8 cellular contexts compared by ENCODE assay signal in genomic region chr21:29298348-29299045, GRCh38. TPM values are rescaled to one million over a fixed set of nuclear protein-coding genes. Genes with fewer than 3 reads are reported as not detected.
DNase-seq lines count a peak whose midpoint lies in the region; ATAC-seq and TF ChIP-seq lines count a peak whose summit lies in the region.

Gene BACH1 (plus strand): TSS chr21:29298922. CDS start chr21:29321281, 22,359 bp downstream.

- 0 out of 2 replicates have a peak, but pooled peaks have one; percentile 6 for TF ChIP-seq EP300 in Ishikawa (IDR thresholded peaks at IDR 0.05; ENCODE audit: borderline replicate concordance)

- ATAC-seq in GM21515 (IDR thresholded peaks at IDR 0.05; ENCODE audit: unreplicated experiment), result peak; percentile 53

- H3K4me3 ChIP-seq in epithelial cell of esophagus (ENCODE audit: low read length), result peak within 1 kb of the TSS; percentile 93

- DNase-seq in Caki2 (ENCODE audit: low read depth) (peak; percentile 81), OCI-M1 (lab: John Stamatoyannopoulos, UW) (peak; percentile 93), activated T-cell treated with anti-CD3 and anti-CD28 coated beads for 24 hours (ENCODE audit: low read depth) (peak; percentile 82), epithelial cell of esophagus (ENCODE audit: low read depth) (peak; percentile 93), mucosa of gallbladder (ENCODE audit: low spot score) (peak; percentile 91)
- peak; percentile 70 to 78 for DNase-seq in stimulated activated CD8-positive, alpha-beta memory T cell treated with anti-CD3 and anti-CD28 coated beads, Interleukin-4, amount 100 ng/mL, for 4 hours (ENCODE audit: low read depth in 2 of 2, low spot score in 1 of 2)

- no peak for TF ChIP-seq RAD21 in Ishikawa (IDR thresholded peaks at IDR 0.05; ENCODE audit: low read depth)

- in situ Hi-C loops in Caki2 (cut with HindIII; ENCODE audit: low pct_unique_long_range_greater_than_20kb, low sequenced_read_pairs), result no loop called here

- peak; percentile 28 for TF ChIP-seq CTCF in epithelial cell of esophagus (IDR thresholded peaks at IDR 0.05; ENCODE audit: insufficient read depth, low read depth, low read length, missing control alignments)

TF ChIP-seq in Ishikawa, 13 proteins besides CTCF, POLR2A, EP300 and RAD21:
- TF ChIP-seq CEBPB (IDR thresholded peaks at IDR 0.05) (no peak), ZBTB7A (IDR thresholded peaks at IDR 0.05; ENCODE audit: low read depth) (peak; percentile 90), TEAD4 (IDR thresholded peaks at IDR 0.05) (no peak), NFIC (IDR thresholded peaks at IDR 0.05) (no peak), MAX (IDR thresholded peaks at IDR 0.05) (0 out of 2 replicates have a peak, but pooled peaks have one; percentile 54), TAF1 (IDR thresholded peaks at IDR 0.05; ENCODE audit: low read depth) (peak; percentile 66; the same call in 1 of the 2 replicates), CREB1 (IDR thresholded peaks at IDR 0.05; ENCODE audit: low read depth) (no peak), TCF12 (IDR thresholded peaks at IDR 0.05; ENCODE audit: low read depth) (no peak; the same call in 1 of the 2 replicates), USF1 (IDR thresholded peaks at IDR 0.05) (peak; percentile 90), EGR1 (IDR thresholded peaks at IDR 0.05) (no peak)
- TF ChIP-seq, protein P1, sequence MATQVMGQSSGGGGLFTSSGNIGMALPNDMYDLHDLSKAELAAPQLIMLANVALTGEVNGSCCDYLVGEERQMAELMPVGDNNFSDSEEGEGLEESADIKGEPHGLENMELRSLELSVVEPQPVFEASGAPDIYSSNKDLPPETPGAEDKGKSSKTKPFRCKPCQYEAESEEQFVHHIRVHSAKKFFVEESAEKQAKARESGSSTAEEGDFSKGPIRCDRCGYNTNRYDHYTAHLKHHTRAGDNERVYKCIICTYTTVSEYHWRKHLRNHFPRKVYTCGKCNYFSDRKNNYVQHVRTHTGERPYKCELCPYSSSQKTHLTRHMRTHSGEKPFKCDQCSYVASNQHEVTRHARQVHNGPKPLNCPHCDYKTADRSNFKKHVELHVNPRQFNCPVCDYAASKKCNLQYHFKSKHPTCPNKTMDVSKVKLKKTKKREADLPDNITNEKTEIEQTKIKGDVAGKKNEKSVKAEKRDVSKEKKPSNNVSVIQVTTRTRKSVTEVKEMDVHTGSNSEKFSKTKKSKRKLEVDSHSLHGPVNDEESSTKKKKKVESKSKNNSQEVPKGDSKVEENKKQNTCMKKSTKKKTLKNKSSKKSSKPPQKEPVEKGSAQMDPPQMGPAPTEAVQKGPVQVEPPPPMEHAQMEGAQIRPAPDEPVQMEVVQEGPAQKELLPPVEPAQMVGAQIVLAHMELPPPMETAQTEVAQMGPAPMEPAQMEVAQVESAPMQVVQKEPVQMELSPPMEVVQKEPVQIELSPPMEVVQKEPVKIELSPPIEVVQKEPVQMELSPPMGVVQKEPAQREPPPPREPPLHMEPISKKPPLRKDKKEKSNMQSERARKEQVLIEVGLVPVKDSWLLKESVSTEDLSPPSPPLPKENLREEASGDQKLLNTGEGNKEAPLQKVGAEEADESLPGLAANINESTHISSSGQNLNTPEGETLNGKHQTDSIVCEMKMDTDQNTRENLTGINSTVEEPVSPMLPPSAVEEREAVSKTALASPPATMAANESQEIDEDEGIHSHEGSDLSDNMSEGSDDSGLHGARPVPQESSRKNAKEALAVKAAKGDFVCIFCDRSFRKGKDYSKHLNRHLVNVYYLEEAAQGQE (IDR thresholded peaks at IDR 0.05; ENCODE audit: low read depth), result no peak

RNA-seq across cellular contexts. Expression of gene BACH1, which starts in this region (rescaled TPM):
- total RNA-seq in Caki2 (2014; rRNA removed; shearing (Covaris generic); ENCODE audit: low replicate concordance), result 33.4 and 49.8 TPM in 2 replicates
- total RNA-seq in mucosa of gallbladder, result 50.0 TPM

Comparison
In these comparisons a context has a peak if more than half of its experiments do, and no peak if none do; other contexts are left out.
1. Peak in every context shown above with its lines: DNase-seq, ATAC-seq and H3K4me3 ChIP-seq.